ENCODE assay signal across 9 cellular contexts in the genomic region with DNA sequence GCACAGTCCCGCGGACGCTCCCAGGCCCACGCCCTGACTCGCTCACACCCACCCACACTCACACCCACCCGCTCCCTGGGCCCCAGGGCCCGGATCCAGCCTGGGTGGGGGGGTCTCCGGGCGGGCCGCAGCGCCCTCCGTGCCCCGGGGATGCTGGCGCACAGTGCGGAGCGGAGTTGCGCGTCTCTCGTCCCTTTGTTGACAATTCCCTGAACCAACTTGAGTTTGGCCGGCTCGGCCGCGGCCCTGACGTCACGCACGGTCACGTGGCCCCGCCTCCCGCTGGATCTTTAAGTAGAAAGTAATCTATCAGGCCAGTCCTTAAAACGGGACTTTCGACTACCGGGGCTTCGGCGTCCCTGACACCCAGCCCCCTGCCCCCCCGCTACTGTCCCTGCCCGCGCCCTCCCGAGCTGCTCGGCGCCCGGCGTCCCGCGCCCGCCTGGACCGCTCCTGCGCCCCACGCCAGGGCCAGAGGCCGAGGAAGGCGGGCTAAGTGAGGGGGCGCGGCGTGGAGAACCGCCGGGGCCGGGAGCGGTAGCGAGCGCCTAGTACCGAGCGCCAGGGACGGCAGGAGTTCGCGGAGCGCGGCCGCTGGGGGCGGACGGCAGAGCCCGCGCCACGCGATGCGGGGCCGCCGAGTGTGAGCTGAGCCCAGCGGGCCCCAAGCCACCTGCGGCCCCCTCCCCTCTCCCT. TPM values are rescaled to one million over a fixed set of nuclear protein-coding genes. Genes with fewer than 3 reads are reported as not detected.
DNase-seq lines count a peak whose midpoint lies in the region; ATAC-seq, FAIRE-seq and TF ChIP-seq lines count a peak whose summit lies in the region.
"Had no signal": no experiment of that assay in that cellular context is flagged by ENCODE, and none has a peak within 500 bp of the region (broad histone marks: within the 10 kb centered on the region; RNA-seq: fewer than 3 reads in every experiment).

A gene (plus strand): TSS at position 320 of the 696 bp plus-strand sequence. CDS start 492 bp downstream, outside the sequence.

- H3K36me3 ChIP-seq in astrocyte (ENCODE audit: insufficient read depth, low read length) (no peaks in the 10 kb centered on the region), iPS-20b (ENCODE audit: insufficient read depth, low read depth, low read length) (no peaks in the 10 kb centered on the region), small intestine (ENCODE audit: control insufficient read depth in 2 of 2, insufficient read depth in 2 of 2, low read length in 2 of 2) (no peaks in the 10 kb centered on the region)

- peak within 1 kb of the TSS; percentile 57 for H3K4me3 Mint-ChIP-seq in astrocyte (ENCODE audit: unreplicated experiment)

- H4K20me1 ChIP-seq in astrocyte (ENCODE audit: insufficient read depth, low read length) = peaks cover 20% of the 10 kb centered on the region

- H2AFZ ChIP-seq in astrocyte (ENCODE audit: low read depth, low read length) = peak within 1 kb of the TSS; percentile 66

- H3K27me3 ChIP-seq in astrocyte (ENCODE audit: insufficient read depth, low read length) = peaks cover 89% of the 10 kb centered on the region
- H3K27me3 ChIP-seq in iPS-20b (ENCODE audit: insufficient read depth, low read length) = peaks cover 100% of the 10 kb centered on the region
- peaks cover 11 to 68% of the 10 kb centered on the region in 2 donors for H3K27me3 ChIP-seq in small intestine (ENCODE audit: control insufficient read depth in 2 of 2, insufficient read depth in 2 of 2, low read length in 2 of 2)

- TF ChIP-seq CTCF in astrocyte (IDR thresholded peaks at IDR 0.05; ENCODE audit: insufficient read depth, low read depth, low read length) = no peak

- H3K36me3 Mint-ChIP-seq in astrocyte (ENCODE audit: low read depth, unreplicated experiment) = peaks cover 3% of the 10 kb centered on the region

- H3K27me3 Mint-ChIP-seq in astrocyte (ENCODE audit: low read depth, unreplicated experiment) = peaks cover 72% of the 10 kb centered on the region

- FAIRE-seq in astrocyte (lab: Jason Lieb, UNC) (no peak), small intestine (lab: Jason Lieb, UNC) (no peak)

- peak within 1 kb of the TSS; percentile 77 for H3K4me2 ChIP-seq in astrocyte (ENCODE audit: low read length)

- H3K27ac Mint-ChIP-seq in astrocyte (ENCODE audit: unreplicated experiment) = peak within 1 kb of the TSS; percentile 62

- DNase-seq in activated CD4-positive, alpha-beta T cell treated with anti-CD3 and anti-CD28 coated beads for 48 hours = peak; percentile 62
- no peak for DNase-seq in activated CD4-positive, alpha-beta T cell treated with anti-CD3 and anti-CD28 coated beads for 1 hour
- peak; percentile 63 for DNase-seq in NCI-H510A (lab: John Stamatoyannopoulos, UW)
- no peak for DNase-seq in astrocyte (ENCODE audit: low read depth)
- DNase-seq in small intestine = peak; percentile 48
- DNase-seq in kidney glomerular epithelial cell (lab: John Stamatoyannopoulos, UW) = no peak

- H3K9me3 Mint-ChIP-seq in astrocyte (ENCODE audit: unreplicated experiment) = peaks cover 37% of the 10 kb centered on the region

- H3K4me1 Mint-ChIP-seq in astrocyte (ENCODE audit: low read depth, unreplicated experiment) = peaks cover 2% of the 10 kb centered on the region

- WGBS in small intestine, 3 donors = 1 to 2% (median 1%) methylated on average over 59 to 78 of the region's 78 CpGs

- H3K27ac ChIP-seq in astrocyte (ENCODE audit: low read depth, low read length) (no peak within 1 kb of the TSS), iPS-20b (ENCODE audit: low read length) (peak within 1 kb of the TSS; percentile 32), small intestine (ENCODE audit: low read depth in 1 of 2, low read length in 1 of 2) (no peak within 1 kb of the TSS)
- H3K27ac ChIP-seq: epithelial cell of prostate had no signal

- H3K4me3 ChIP-seq in astrocyte (ENCODE audit: insufficient read depth, low read depth, low read length) (peak within 1 kb of the TSS; percentile 29), iPS-20b (ENCODE audit: low read length) (peak within 1 kb of the TSS; percentile 90), small intestine (ENCODE audit: low read depth in 1 of 2, low read length in 2 of 2) (peak within 1 kb of the TSS; percentile 38 to 60)

- ATAC-seq in HG02763 (IDR thresholded peaks at IDR 0.05; ENCODE audit: unreplicated experiment) = peak; percentile 44

- H3K79me2 ChIP-seq in astrocyte (ENCODE audit: insufficient read depth, low read length) = no peaks in the 10 kb centered on the region

- H3K4me1 ChIP-seq in astrocyte (ENCODE audit: insufficient read depth, low read length) (peaks cover 5% of the 10 kb centered on the region), iPS-20b (ENCODE audit: insufficient read depth, low read length) (peaks cover 13% of the 10 kb centered on the region; the same call in 1 of the 2 replicates), small intestine (ENCODE audit: control insufficient read depth in 2 of 2, insufficient read depth in 1 of 2, low read depth in 1 of 2, low read length in 1 of 2) (peaks cover 1 to 2% of the 10 kb centered on the region in 2 donors)

- H3K9ac ChIP-seq in astrocyte (ENCODE audit: low read length) (no peak within 1 kb of the TSS), iPS-20b (ENCODE audit: low read depth, low read length) (peak within 1 kb of the TSS; percentile 91; the same call in 1 of the 2 replicates)

- H3K9me3 ChIP-seq in astrocyte (ENCODE audit: insufficient read depth, low read depth, low read length) (peaks cover 5% of the 10 kb centered on the region), iPS-20b (ENCODE audit: insufficient read depth, low read depth, low read length) (no peaks in the 10 kb centered on the region), small intestine (ENCODE audit: control insufficient read depth, low read depth) (no peaks in the 10 kb centered on the region)

RNA-seq across cellular contexts. Expression of the gene that starts here (rescaled TPM):
- total RNA-seq in astrocyte = not detected in 2 replicates
- under 1 TPM in 1 of 3 donors, not detected in 2; 0.54 TPM for polyA plus RNA-seq in small intestine

Comparison
In these comparisons a context has a peak if more than half of its experiments do, and no peak if none do; other contexts are left out.
1. DNase-seq: peak in activated CD4-positive, alpha-beta T cell treated with anti-CD3 and anti-CD28 coated beads for 48 hours (single experiment) and NCI-H510A (single experiment); none in activated CD4-positive, alpha-beta T cell treated with anti-CD3 and anti-CD28 coated beads for 1 hour (single experiment), astrocyte (single experiment) and kidney glomerular epithelial cell (single experiment).
2. Peak in DNase-seq and H3K4me3 ChIP-seq in small intestine; RNA of the gene not detected or under 1 TPM.
3. H3K4me3 ChIP-seq: peak in every context shown above with its lines; median percentile 90 in iPS-20b; 49 in small intestine; 29 in astrocyte.